In genomic region chr4:153474251-153474650, GRCh38 we compare ENCODE assay signal across 1 cellular context.
TF ChIP-seq lines count a peak whose summit lies in the region.

No MANE protein-coding gene starts in this region.

TF ChIP-seq in GM12878, 131 proteins besides CTCF, POLR2A, EP300 and RAD21:
- TF ChIP-seq, protein P1, sequence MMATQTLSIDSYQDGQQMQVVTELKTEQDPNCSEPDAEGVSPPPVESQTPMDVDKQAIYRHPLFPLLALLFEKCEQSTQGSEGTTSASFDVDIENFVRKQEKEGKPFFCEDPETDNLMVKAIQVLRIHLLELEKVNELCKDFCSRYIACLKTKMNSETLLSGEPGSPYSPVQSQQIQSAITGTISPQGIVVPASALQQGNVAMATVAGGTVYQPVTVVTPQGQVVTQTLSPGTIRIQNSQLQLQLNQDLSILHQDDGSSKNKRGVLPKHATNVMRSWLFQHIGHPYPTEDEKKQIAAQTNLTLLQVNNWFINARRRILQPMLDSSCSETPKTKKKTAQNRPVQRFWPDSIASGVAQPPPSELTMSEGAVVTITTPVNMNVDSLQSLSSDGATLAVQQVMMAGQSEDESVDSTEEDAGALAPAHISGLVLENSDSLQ (IDR thresholded peaks at IDR 0.05) = no peak
- TF ChIP-seq CBX3 (IDR thresholded peaks at IDR 0.05; ENCODE audit: borderline replicate concordance, low read depth) = no peak
- no peak for TF ChIP-seq MEF2A (IDR thresholded peaks at IDR 0.05; ENCODE audit: insufficient read depth, low read depth, low read length)
